In the genomic region with DNA sequence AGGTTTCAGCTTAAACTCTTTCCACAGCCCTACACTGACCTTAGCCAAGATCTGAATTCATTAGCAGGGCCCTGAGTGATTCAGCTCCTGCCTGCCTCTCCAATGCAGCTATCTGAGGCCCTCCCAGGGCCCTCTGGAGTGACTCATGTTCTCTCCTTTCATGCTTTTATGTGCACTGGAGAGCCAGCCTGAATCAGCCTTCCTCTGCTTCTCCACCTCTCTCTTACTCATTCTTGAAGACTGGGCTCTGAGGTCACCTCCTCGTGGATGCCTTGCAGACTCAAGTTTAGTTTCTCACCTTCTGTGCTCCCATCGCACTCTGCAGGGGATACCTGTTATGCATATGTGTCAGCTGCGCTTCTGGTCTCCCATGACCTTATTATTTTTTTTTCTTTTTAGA, we compare ENCODE assay signal across 8 cellular contexts. TPM values are rescaled to one million over a fixed set of nuclear protein-coding genes. Genes with fewer than 3 reads are reported as not detected.
DNase-seq lines count a peak whose midpoint lies in the region; ATAC-seq and TF ChIP-seq lines count a peak whose summit lies in the region.

No MANE protein-coding gene starts in this region.

- H3K36me3 Mint-ChIP-seq in activated T-helper 2 cell treated with anti-CD3 and anti-CD28 coated beads, Interferon-gamma antibody, Interleukin-2, Interleukin-4, amounts not matched to agents 10 μg/mL and 5 μg/mL and 100 μg/mL, durations not matched to agents 14 hours and 24 hours and 36 hours (ENCODE audit: low read depth): peaks cover 6% of the 10 kb centered on the region
- no peaks in the 10 kb centered on the region for H3K36me3 Mint-ChIP-seq in osteocyte (ENCODE audit: unreplicated experiment)

- no peak for ATAC-seq in GM19324 (IDR thresholded peaks at IDR 0.05; ENCODE audit: low FRiP score, unreplicated experiment)
- no peak for ATAC-seq in HG03469 (IDR thresholded peaks at IDR 0.05; ENCODE audit: unreplicated experiment)
- ATAC-seq in sciatic nerve: no peak

- no peaks in the 10 kb centered on the region for H3K27me3 Mint-ChIP-seq in activated T-helper 2 cell treated with anti-CD3 and anti-CD28 coated beads, Interferon-gamma antibody, Interleukin-2, Interleukin-4, amounts not matched to agents 10 μg/mL and 5 μg/mL and 100 μg/mL, durations not matched to agents 14 hours and 24 hours and 36 hours (ENCODE audit: low read depth)
- no peaks in the 10 kb centered on the region for H3K27me3 Mint-ChIP-seq in osteocyte (ENCODE audit: unreplicated experiment)

- POLR2A ChIA-PET in AG04449 (lab: Yijun Ruan, JAX): interaction anchor here (1.0 kb wide), 1 partner anchor 59 kb away, joined by 3 read pairs; no protein-coding TSS in a partner anchor

- H3K27ac Mint-ChIP-seq in activated T-helper 2 cell treated with anti-CD3 and anti-CD28 coated beads, Interferon-gamma antibody, Interleukin-2, Interleukin-4, amounts not matched to agents 10 μg/mL and 5 μg/mL and 100 μg/mL, durations not matched to agents 14 hours and 24 hours and 36 hours: peak overlapping the region; percentile 5
- no peak overlapping the region for H3K27ac Mint-ChIP-seq in osteocyte (ENCODE audit: unreplicated experiment)

- no peak overlapping the region; the same call in 1 of the 2 replicates for H3K4me3 ChIP-seq in AG04449 (ENCODE audit: low read depth, low read length)

- CTCF ChIA-PET in AG04449 (lab: Yijun Ruan, JAX): interaction anchor here (1.6 kb wide), 1 partner anchor 331 kb away, joined by 4 read pairs; no protein-coding TSS in a partner anchor

- DNase-seq in AG04449 (ENCODE audit: low read depth, low spot score) (peak; percentile 94), LoVo (ENCODE audit: low spot score) (peak; percentile 76), kidney glomerular epithelial cell (lab: John Stamatoyannopoulos, UW) (peak; percentile 98), sciatic nerve (ENCODE audit: low spot score) (no peak), osteocyte (ENCODE audit: extremely low spot score, unreplicated experiment) (no peak)
- DNase-seq in activated T-helper 2 cell treated with anti-CD3 and anti-CD28 coated beads, Interferon-gamma antibody, Interleukin-2, Interleukin-4, amounts not matched to agents 10 μg/mL and 5 μg/mL and 100 μg/mL, durations not matched to agents 14 hours and 24 hours and 36 hours (ENCODE audit: low spot score): no peak

- H3K4me1 Mint-ChIP-seq in activated T-helper 2 cell treated with anti-CD3 and anti-CD28 coated beads, Interferon-gamma antibody, Interleukin-2, Interleukin-4, amounts not matched to agents 10 μg/mL and 5 μg/mL and 100 μg/mL, durations not matched to agents 14 hours and 24 hours and 36 hours (ENCODE audit: low read depth): peaks cover 23% of the 10 kb centered on the region
- peaks cover 24% of the 10 kb centered on the region for H3K4me1 Mint-ChIP-seq in osteocyte (ENCODE audit: unreplicated experiment)

- no peak overlapping the region for H3K4me3 Mint-ChIP-seq in activated T-helper 2 cell treated with anti-CD3 and anti-CD28 coated beads, Interferon-gamma antibody, Interleukin-2, Interleukin-4, amounts not matched to agents 10 μg/mL and 5 μg/mL and 100 μg/mL, durations not matched to agents 14 hours and 24 hours and 36 hours (ENCODE audit: low read depth)
- no peak overlapping the region for H3K4me3 Mint-ChIP-seq in osteocyte (ENCODE audit: unreplicated experiment)

- intact Hi-C loops in activated T-helper 2 cell treated with anti-CD3 and anti-CD28 coated beads, Interferon-gamma antibody, Interleukin-2, Interleukin-4, amounts not matched to agents 10 μg/mL and 5 μg/mL and 100 μg/mL, durations not matched to agents 14 hours and 24 hours and 36 hours (cut with micrococcal nuclease): loop anchor here (2.0 to 5.0 kb wide), 4 partner anchors 53 to 227 kb away; partner anchors contain the start of gene FRYL
- intact Hi-C loops in sciatic nerve (cut with DNase I): no loop called here

- no peaks in the 10 kb centered on the region for H3K9me3 Mint-ChIP-seq in activated T-helper 2 cell treated with anti-CD3 and anti-CD28 coated beads, Interferon-gamma antibody, Interleukin-2, Interleukin-4, amounts not matched to agents 10 μg/mL and 5 μg/mL and 100 μg/mL, durations not matched to agents 14 hours and 24 hours and 36 hours
- H3K9me3 Mint-ChIP-seq in osteocyte (ENCODE audit: unreplicated experiment): no peaks in the 10 kb centered on the region

- TF ChIP-seq CTCF in AG04449 (IDR thresholded peaks at IDR 0.05; ENCODE audit: insufficient read depth, low read length, missing control alignments) (no peak), osteocyte (IDR thresholded peaks at IDR 0.05) (no peak)

RNA-seq across cellular contexts. Expression of gene OCIAD2, which starts 3.1 kb away (rescaled TPM):
- total RNA-seq in activated T-helper 2 cell treated with anti-CD3 and anti-CD28 coated beads, Interferon-gamma antibody, Interleukin-2, Interleukin-4, amounts not matched to agents 10 μg/mL and 5 μg/mL and 100 μg/mL, durations not matched to agents 14 hours and 24 hours and 36 hours: 53.5 and 63.0 TPM in 2 replicates
- total RNA-seq in sciatic nerve: 9.3 TPM
- total RNA-seq in osteocyte: 8.7 and 9.0 TPM in 2 replicates

Comparison
In these comparisons a context has a peak if more than half of its experiments do, and no peak if none do; other contexts are left out.
1. DNase-seq: peak in AG04449 (single experiment), LoVo (single experiment) and kidney glomerular epithelial cell (single experiment); none in activated T-helper 2 cell treated with anti-CD3 and anti-CD28 coated beads, Interferon-gamma antibody, Interleukin-2, Interleukin-4, amounts not matched to agents 10 μg/mL and 5 μg/mL and 100 μg/mL, durations not matched to agents 14 hours and 24 hours and 36 hours (single experiment), sciatic nerve (single experiment) and osteocyte (single experiment).